ENCODE assay signal across 23 cellular contexts in genomic region chr5:107646418-107646817, GRCh38. TPM values are rescaled to one million over a fixed set of nuclear protein-coding genes. Genes with fewer than 3 reads are reported as not detected.
A peak's percentile ranks its signal among the peaks of the same experiment; 100 is the strongest.
DNase-seq lines count a peak whose midpoint lies in the region; ATAC-seq and TF ChIP-seq lines count a peak whose summit lies in the region.
"Had no signal": no experiment of that assay in that cellular context is flagged by ENCODE, and none has a peak within 500 bp of the region (broad histone marks: within the 10 kb centered on the region; RNA-seq: fewer than 3 reads in every experiment).

No MANE protein-coding gene starts in this region.

- TF ChIP-seq CTCF in MCF 10A (IDR thresholded peaks at IDR 0.05; ENCODE audit: unreplicated experiment) (no peak), breast epithelium (IDR thresholded peaks at IDR 0.05) (no peak), RWPE2 (IDR thresholded peaks at IDR 0.05; ENCODE audit: poor library complexity, severe bottlenecking) (no peak), foreskin keratinocyte (conservative IDR thresholded peaks at IDR 0.05) (no peak)

- H3K27me3 ChIP-seq in breast epithelium (no peaks in the 10 kb centered on the region), RWPE2 (ENCODE audit: insufficient read depth, poor library complexity, severe bottlenecking) (no peaks in the 10 kb centered on the region), foreskin keratinocyte (no peaks in the 10 kb centered on the region)
- H3K27me3 ChIP-seq: MG63 had no signal

- H3K36me3 ChIP-seq in breast epithelium (no peaks in the 10 kb centered on the region), RWPE2 (ENCODE audit: low read depth) (no peaks in the 10 kb centered on the region)
- H3K36me3 ChIP-seq: MG63 had no signal

- H3K27me3 Mint-ChIP-seq in MCF 10A (ENCODE audit: insufficient read depth, unreplicated experiment): no peaks in the 10 kb centered on the region

- peaks cover 13% of the 10 kb centered on the region for H3K4me1 Mint-ChIP-seq in MCF 10A (ENCODE audit: insufficient read depth, unreplicated experiment)
- H3K4me1 Mint-ChIP-seq: CD4-positive, alpha-beta memory T cell; T-helper 17 cell had no signal

- peaks cover 0 to 4% of the 10 kb centered on the region in 2 donors for H3K4me1 ChIP-seq in breast epithelium
- peaks cover 11% of the 10 kb centered on the region for H3K4me1 ChIP-seq in RWPE2 (ENCODE audit: insufficient read depth, poor library complexity, severe bottlenecking)
- H3K4me1 ChIP-seq in foreskin keratinocyte: peaks cover 14% of the 10 kb centered on the region

- H3K9me3 ChIP-seq in breast epithelium: no peaks in the 10 kb centered on the region
- H3K9me3 ChIP-seq in RWPE2 (ENCODE audit: severe bottlenecking): no peaks in the 10 kb centered on the region
- H3K9me3 ChIP-seq: MG63 had no signal

- H3K27ac Mint-ChIP-seq in MCF 10A (ENCODE audit: low read depth, unreplicated experiment): peak overlapping the region; percentile 31
- H3K27ac Mint-ChIP-seq: CD4-positive, alpha-beta memory T cell; T-helper 17 cell had no signal

- intact Hi-C loops in MCF 10A (cut with micrococcal nuclease): no loop called here
- intact Hi-C loops in breast epithelium (cut with DNase I; ENCODE audit: low total_unique reads): no loop called here

- POLR2A ChIA-PET in MCF 10A (lab: Yijun Ruan, JAX): interaction anchor here (1.0 to 4.2 kb wide), 7 partner anchors 10 to 74 kb away, joined by 3 to 16 read pairs (median 4); partner anchors contain the start of gene EFNA5

- H3K36me3 Mint-ChIP-seq in MCF 10A (ENCODE audit: insufficient read depth, unreplicated experiment): no peaks in the 10 kb centered on the region
- H3K36me3 Mint-ChIP-seq: CD4-positive, alpha-beta memory T cell had no signal

- TF ChIP-seq POLR2A in breast epithelium (IDR thresholded peaks at IDR 0.05): no peak

- ATAC-seq in RWPE2 (ENCODE audit: low read depth) (peak; percentile 75; the same call in 2 of the 3 replicates), foreskin keratinocyte (peak; percentile 89), HG02571 (IDR thresholded peaks at IDR 0.05; ENCODE audit: unreplicated experiment) (no peak)
- ATAC-seq: T-helper 17 cell had no signal

- no peak overlapping the region for H3K4me3 Mint-ChIP-seq in MCF 10A (ENCODE audit: unreplicated experiment)
- H3K4me3 Mint-ChIP-seq: CD4-positive, alpha-beta memory T cell; T-helper 17 cell had no signal

- CTCF ChIA-PET in MCF 10A (lab: Yijun Ruan, JAX): interaction anchor here (1.0 kb wide), 1 partner anchor 74 kb away, joined by 3 read pairs; no protein-coding TSS in a partner anchor

- no peak overlapping the region for H3K4me3 ChIP-seq in breast epithelium
- H3K4me3 ChIP-seq in RWPE2 (ENCODE audit: severe bottlenecking): no peak overlapping the region
- H3K4me3 ChIP-seq: MG63, SK-N-MC had no signal

- no peaks in the 10 kb centered on the region for H3K9me3 Mint-ChIP-seq in MCF 10A (ENCODE audit: unreplicated experiment)
- H3K9me3 Mint-ChIP-seq: CD4-positive, alpha-beta memory T cell had no signal

- no peak for DNase-seq in MCF 10A (ENCODE audit: unreplicated experiment)
- no peak for DNase-seq in breast epithelium (ENCODE audit: low spot score in 2 of 2)
- no peak for DNase-seq in RWPE2 (ENCODE audit: low spot score)
- DNase-seq in foreskin keratinocyte: peak; percentile 32 to 50
- no peak for DNase-seq in central memory CD4-positive, alpha-beta T cell
- DNase-seq in NCI-H1048 (lab: John Stamatoyannopoulos, UW): no peak
- DNase-seq in NCI-H1930 (lab: John Stamatoyannopoulos, UW): no peak
- DNase-seq: C1 segment of cervical spinal cord; CD4-positive, alpha-beta memory T cell; DMS79 treated with DMSO at 0.1 percent for 48 hours; GF-D8; HCEC 1CT; KBM-7; MG63; NCI-H1092 treated with DMSO at 0.1 percent for 48 hours; NCI-H1436; NCI-H187 treated with DMSO at 0.1 percent for 48 hours; NCI-H446 treated with DMSO at 0.1 percent for 48 hours; NCI-H526; SIG-M5; T-helper 17 cell had no signal

- H3K27ac ChIP-seq in breast epithelium (no peak overlapping the region), RWPE2 (ENCODE audit: poor library complexity, severe bottlenecking) (no peak overlapping the region), foreskin keratinocyte (peak overlapping the region; percentile 7)
- H3K27ac ChIP-seq: SK-N-MC had no signal

- BruUV-seq in MCF 10A (replicated peaks; lab: Mats Ljungman, UMichigan): no TSS peak

RNA-seq across cellular contexts. Expression of gene EFNA5, which starts 24.3 kb away (rescaled TPM):
- total RNA-seq in MCF 10A (2022) (45.8 and 51.2 TPM in 2 replicates), breast epithelium (10 to 100 TPM; 12.1 to 34.2 (median 12.3) TPM), foreskin keratinocyte (5.3 and 6.3 TPM in 2 replicates)
- 2.7 and 3.0 TPM in 2 replicates for polyA plus RNA-seq in foreskin keratinocyte
- total RNA-seq: CD4-positive, alpha-beta memory T cell; T-helper 17 cell had no signal
- polyA plus RNA-seq: CD4-positive, alpha-beta memory T cell had no signal

Comparison
In these comparisons a context has a peak if more than half of its experiments do, and no peak if none do; other contexts are left out.
1. DNase-seq: peak in foreskin keratinocyte (2 of 2); none in MCF 10A (single experiment), breast epithelium (0 of 2), RWPE2 (single experiment), central memory CD4-positive, alpha-beta T cell (single experiment), NCI-H1048 (single experiment) and NCI-H1930 (0 of 2).